ENCODE assay signal across 8 cellular contexts in genomic region chr15:90994417-90995311, GRCh38. TPM values are rescaled to one million over a fixed set of nuclear protein-coding genes. Genes with fewer than 3 reads are reported as not detected.
DNase-seq lines count a peak whose midpoint lies in the region; ATAC-seq and TF ChIP-seq lines count a peak whose summit lies in the region.

PRC1 (minus strand) TSS chr15:90994535; CDS start chr15:90994417, 118 bp downstream.

- intact Hi-C loops in T-helper 2 cell treated with Interferon-gamma antibody and Interleukin-4, amounts not matched to agents 100 ng/mL and 5 ng/mL, for 36 hours (cut with micrococcal nuclease): loop anchor here (1.0 to 10.0 kb wide), 4 partner anchors 28 to 860 kb away; partner anchors contain the start of genes SLCO3A1, UNC45A and VPS33B
- intact Hi-C loops in vagina (cut with DNase I): no loop called here

- H3K4me3 ChIP-seq in right atrium auricular region (peak within 1 kb of the TSS; percentile 83), vagina (peak within 1 kb of the TSS; percentile 73 to 96)

- H3K9me3 ChIP-seq in right atrium auricular region (no peaks in the 10 kb centered on the region), vagina (no peaks in the 10 kb centered on the region)

- ATAC-seq in GM18499 (IDR thresholded peaks at IDR 0.05; ENCODE audit: insufficient read depth, unreplicated experiment) (peak; percentile 71), HG02943 (IDR thresholded peaks at IDR 0.05; ENCODE audit: low read depth, unreplicated experiment) (peak; percentile 93)

- H3K36me3 ChIP-seq in right atrium auricular region: peaks cover 12% of the 10 kb centered on the region
- H3K36me3 ChIP-seq in vagina: peaks cover 0 to 12% of the 10 kb centered on the region in 2 donors

- H3K4me1 ChIP-seq in right atrium auricular region (peaks cover 0 to 8% of the 10 kb centered on the region in 2 donors), vagina (peaks cover 14% of the 10 kb centered on the region)

- H3K27me3 ChIP-seq in right atrium auricular region (no peaks in the 10 kb centered on the region), vagina (no peaks in the 10 kb centered on the region)

- DNase-seq in NCI-H187 treated with DMSO at 0.1 percent for 48 hours (lab: John Stamatoyannopoulos, UW) (peak; percentile 74), anterior cingulate cortex (lab: John Stamatoyannopoulos, UW) (peak; percentile 64 to 98 (median 94)), right atrium auricular region (ENCODE audit: low spot score) (peak; percentile 98), pulmonary artery endothelial cell (ENCODE audit: low read depth, low spot score) (peak; percentile 85), vagina (ENCODE audit: extremely low spot score in 2 of 2) (peak; percentile 98 to 99)

- TF ChIP-seq POLR2A in vagina (IDR thresholded peaks at IDR 0.05): peak in 1 of 2 donors; percentile 66

- H3K27ac ChIP-seq in right atrium auricular region: peak within 1 kb of the TSS; percentile 88 to 89
- H3K27ac ChIP-seq in vagina: peak within 1 kb of the TSS; percentile 93

- peak in 1 of 2 donors; percentile 17 for TF ChIP-seq CTCF in right atrium auricular region (IDR thresholded peaks at IDR 0.05)
- no peak for TF ChIP-seq CTCF in vagina (IDR thresholded peaks at IDR 0.05)

RNA-seq across cellular contexts. Expression of gene PRC1, which starts in this region (rescaled TPM):
- 130 and 139 TPM in 2 replicates for total RNA-seq in T-helper 2 cell treated with Interferon-gamma antibody and Interleukin-4, amounts not matched to agents 100 ng/mL and 5 ng/mL, for 36 hours
- total RNA-seq in right atrium auricular region (10 to 100 TPM in 1 of 2 donors, 1 to 10 TPM in 1; 4.8 to 12.9 TPM), pulmonary artery endothelial cell (139 and 270 TPM in 2 replicates), vagina (29.7 TPM)

Comparison
In these comparisons a context has a peak if more than half of its experiments do, and no peak if none do; other contexts are left out.
1. Peak in every context shown above with its lines: DNase-seq, ATAC-seq, H3K4me3 ChIP-seq and H3K27ac ChIP-seq.